ENCODE assay signal across 8 cellular contexts in genomic region chr13:38348890-38349289, GRCh38. TPM values are rescaled to one million over a fixed set of nuclear protein-coding genes. Genes with fewer than 3 reads are reported as not detected.
DNase-seq lines count a peak whose midpoint lies in the region; ATAC-seq, FAIRE-seq and TF ChIP-seq lines count a peak whose summit lies in the region.

No MANE protein-coding gene starts in this region.

- H3K79me2 ChIP-seq in PC-9 (ENCODE audit: low read depth) = peaks cover 33% of the 10 kb centered on the region
- peaks cover 32% of the 10 kb centered on the region for H3K79me2 ChIP-seq in K562 (ENCODE audit: control insufficient read depth, insufficient read depth, low read length)

- H4K20me1 ChIP-seq in PC-9 (ENCODE audit: insufficient read depth) = peaks cover 6% of the 10 kb centered on the region; the same call in 1 of the 2 replicates
- no peaks in the 10 kb centered on the region for H4K20me1 ChIP-seq in K562 (replicated peaks; ENCODE audit: control insufficient read depth, insufficient read depth, low read length)

- peak; percentile 25 for ATAC-seq in HG02884 (IDR thresholded peaks at IDR 0.05; ENCODE audit: unreplicated experiment)
- ATAC-seq in K562 = peak; percentile 7; the same call in 2 of the 3 replicates

- peak; percentile 3 for DNase-seq in activated gamma-delta T cell treated with anti-CD3 and anti-CD28 coated beads, Interleukin-2, amount 50 U/mL, for 16 hours (ENCODE audit: low read depth)
- DNase-seq in activated gamma-delta T cell (lab: John Stamatoyannopoulos, UW) (no peak), PC-9 (peak; percentile 4 to 57), K562 (ENCODE audit: extremely low read depth in 1 of 4, low spot score in 3 of 4) (peak in 2 of 4 experiments; percentile 13 to 23), kidney epithelial cell (ENCODE audit: low read depth) (no peak), NCI-H187 treated with DMSO at 0.1 percent for 48 hours (lab: John Stamatoyannopoulos, UW) (no peak)
- peak; percentile 14 to 36 for DNase-seq in stimulated activated CD4-positive, alpha-beta T cell treated with anti-CD3 and anti-CD28 coated beads, Interleukin-2, amount 100 ng/mL, for 24 hours

- H3K36me3 ChIP-seq in PC-9 (ENCODE audit: low read depth) (peaks cover 25% of the 10 kb centered on the region; the same call in 1 of the 2 replicates), K562 (ENCODE audit: control insufficient read depth, insufficient read depth, low read length) (peaks cover 19% of the 10 kb centered on the region), kidney epithelial cell (ENCODE audit: control insufficient read depth, insufficient read depth, low read length) (no peaks in the 10 kb centered on the region)

- FAIRE-seq in K562 (lab: Jason Lieb, UNC) = no peak

- in situ Hi-C loops in K562 (cut with MboI) = no loop called here

- H3K4me1 ChIP-seq in PC-9 (replicated peaks; ENCODE audit: insufficient read depth) = peaks cover 22% of the 10 kb centered on the region
- H3K4me1 ChIP-seq in K562 (replicated peaks in 1 of 2; ENCODE audit: control insufficient read depth in 2 of 2, insufficient read depth in 2 of 2, low read length in 2 of 2) = no peaks in the 10 kb centered on the region; a peak in 2 of 5 replicates

- 2% methylated on average over 11 of the region's 11 CpGs for WGBS in K562 (ENCODE audit: insufficient coverage, low coverage, missing lambda C conversion rate)

- no peak for TF ChIP-seq EP300 in K562 (IDR thresholded peaks at IDR 0.05; ENCODE audit: low read length)

- no peaks in the 10 kb centered on the region for H3K9me1 ChIP-seq in K562 (ENCODE audit: control insufficient read depth, insufficient read depth, low read length)

- intact Hi-C loops in PC-9 (cut with micrococcal nuclease; ENCODE audit: unreplicated experiment) = loop anchor here (1.0 to 2.0 kb wide), 2 partner anchors 40 to 479 kb away; no protein-coding TSS in a partner anchor
- intact Hi-C loops in K562 (cut with micrococcal nuclease) = no loop called here

- H3K4me3 ChIP-seq in PC-9 = peak overlapping the region; percentile 84
- peak overlapping the region; percentile 91 for H3K4me3 ChIP-seq in K562
- peak overlapping the region; percentile 87 for H3K4me3 ChIP-seq in kidney epithelial cell (ENCODE audit: low read depth, low read length)

- H2AFZ ChIP-seq in PC-9 = peak overlapping the region; percentile 93
- H2AFZ ChIP-seq in K562 (ENCODE audit: low read depth, low read length) = peak overlapping the region; percentile 94

- no peaks in the 10 kb centered on the region for H3K9me2 ChIP-seq in PC-9 (ENCODE audit: insufficient read depth)

- no peak for TF ChIP-seq RAD21 in K562 (CRISPR knock-in tag; conservative IDR thresholded peaks at IDR 0.05 in 1 of 2, IDR thresholded peaks at IDR 0.05 in 1 of 2)

- H3K4me2 ChIP-seq in PC-9 (peak overlapping the region; percentile 92), K562 (ENCODE audit: insufficient read depth, low read length) (peak overlapping the region; percentile 81)

- H3K9ac ChIP-seq in K562 (ENCODE audit: insufficient read depth in 1 of 2, low read depth in 2 of 2, low read length in 2 of 2) = peak overlapping the region in 1 of 2 experiments; percentile 60; a peak in 3 of 4 replicates

- no peaks in the 10 kb centered on the region for H3K9me3 ChIP-seq in PC-9 (ENCODE audit: insufficient read depth, low read depth)
- H3K9me3 ChIP-seq in K562 (replicated peaks; ENCODE audit: control insufficient read depth, insufficient read depth, low read depth, low read length) = no peaks in the 10 kb centered on the region

- H3F3A ChIP-seq in PC-9 (ENCODE audit: insufficient read depth, low read depth) = peaks cover 8% of the 10 kb centered on the region; the same call in 1 of the 2 replicates

- BruUV-seq in PC-9 (replicated peaks; lab: Mats Ljungman, UMichigan) (TSS peak; percentile 66), K562 (replicated peaks; lab: Mats Ljungman, UMichigan) (TSS peak; percentile 79)

- CTCF ChIA-PET in PC-9 (lab: Charles Lee) (no interaction called here), K562 (lab: Yijun Ruan, JAX; ENCODE audit: low intra/inter-chr PET ratio) (no interaction called here)

- POLR2A ChIA-PET in PC-9 (lab: Charles Lee; ENCODE audit: unreplicated experiment) (interaction anchor here (0.5 to 1.0 kb wide), 6 partner anchors 122 to 694 kb away, joined by 3 to 13 read pairs (median 6); no protein-coding TSS in a partner anchor), K562 (lab: Yijun Ruan, JAX) (interaction anchor here (0.7 to 3.0 kb wide), 7 partner anchors 8 to 32 kb away, joined by 3 to 14 read pairs (median 5); no protein-coding TSS in a partner anchor)

- no peak for TF ChIP-seq POLR2A in K562 (conservative IDR thresholded peaks at IDR 0.05)

- no peaks in the 10 kb centered on the region for H3K27me3 ChIP-seq in PC-9 (ENCODE audit: insufficient read depth, low read depth)
- H3K27me3 ChIP-seq in K562 (ENCODE audit: control insufficient read depth in 2 of 2, insufficient read depth in 2 of 2, low read length in 2 of 2) = no peaks in the 10 kb centered on the region
- no peaks in the 10 kb centered on the region for H3K27me3 ChIP-seq in kidney epithelial cell (ENCODE audit: control insufficient read depth, insufficient read depth, low read length)

- TF ChIP-seq CTCF in PC-9 (conservative IDR thresholded peaks at IDR 0.05) (no peak), K562 (IDR thresholded peaks at IDR 0.05 in 2 of 3, conservative IDR thresholded peaks at IDR 0.05 in 1 of 3; ENCODE audit: insufficient read depth in 2 of 3, low read depth in 1 of 3, low read length in 3 of 3) (no peak), kidney epithelial cell (IDR thresholded peaks at IDR 0.05; ENCODE audit: insufficient read depth, low read length, poor library complexity, severe bottlenecking) (no peak)

- H3K27ac ChIP-seq in PC-9 (peak overlapping the region; percentile 83), K562 (ENCODE audit: extremely low read depth, low read depth, low read length) (peak overlapping the region; percentile 54)

TF ChIP-seq in K562, 482 proteins besides CTCF, POLR2A, EP300 and RAD21 (continues in another document):
- TF ChIP-seq, protein P1, sequence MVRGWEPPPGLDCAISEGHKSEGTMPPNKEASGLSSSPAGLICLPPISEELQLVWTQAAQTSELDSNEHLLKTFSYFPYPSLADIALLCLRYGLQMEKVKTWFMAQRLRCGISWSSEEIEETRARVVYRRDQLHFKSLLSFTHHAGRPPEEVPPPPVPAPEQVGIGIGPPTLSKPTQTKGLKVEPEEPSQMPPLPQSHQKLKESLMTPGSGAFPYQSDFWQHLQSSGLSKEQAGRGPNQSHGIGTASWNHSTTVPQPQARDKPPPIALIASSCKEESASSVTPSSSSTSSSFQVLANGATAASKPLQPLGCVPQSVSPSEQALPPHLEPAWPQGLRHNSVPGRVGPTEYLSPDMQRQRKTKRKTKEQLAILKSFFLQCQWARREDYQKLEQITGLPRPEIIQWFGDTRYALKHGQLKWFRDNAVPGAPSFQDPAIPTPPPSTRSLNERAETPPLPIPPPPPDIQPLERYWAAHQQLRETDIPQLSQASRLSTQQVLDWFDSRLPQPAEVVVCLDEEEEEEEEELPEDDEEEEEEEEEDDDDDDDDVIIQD (CRISPR knock-in tag; IDR thresholded peaks at IDR 0.05) = no peak

RNA-seq across cellular contexts. Expression of gene UFM1, which starts 0.8 kb away (rescaled TPM):
- total RNA-seq in PC-9 (2021) = 20.2 and 32.3 TPM in 2 replicates
- total RNA-seq in K562 (2011; cell fraction: chromatin; rRNA removed; ENCODE audit: low replicate concordance) = 17.9 and 49.6 TPM in 2 replicates
- 10.2 and 13.7 TPM in 2 replicates for total RNA-seq in K562 (2011; cell fraction: nucleolus; rRNA removed)
- 23.2 and 46.4 TPM in 2 replicates for total RNA-seq in K562 (2011; cell fraction: nucleoplasm; rRNA removed)
- 20.2 and 26.3 TPM in 2 replicates for total RNA-seq in K562 (2014; rRNA removed)
- total RNA-seq in K562 (2014; rRNA removed; fragmentation: Illumina TruSeq; extraction: Trizol) = 47.3 and 51.8 TPM in 2 replicates
- 34.1 and 36.1 TPM in 2 replicates for total RNA-seq in K562 (2015; rRNA removed; fragmentation: Illumina TruSeq; extraction: Trizol)
- total RNA-seq in K562 (2021) = 26.8 and 27.3 TPM in 2 replicates
- 49.7 and 51.7 TPM in 2 replicates for polyA plus RNA-seq in K562 (2011; rRNA removed)
- 7.3 and 18.5 TPM in 2 replicates for polyA plus RNA-seq in K562 (2011; cell fraction: cytosol; rRNA removed)
- 26.0 and 47.7 TPM in 2 replicates for polyA plus RNA-seq in K562 (2011; cell fraction: nucleus; rRNA removed)
- polyA plus RNA-seq in K562 (2012) = 19.5 and 29.9 TPM in 2 replicates
- 26.6 and 33.0 TPM in 2 replicates for polyA plus RNA-seq in K562 (2014; fragmentation: Illumina TruSeq; extraction: Trizol)
- 10 to 100 TPM; 54.5 to 58.5 TPM for polyA plus RNA-seq in K562 (2014; fragmentation: Nextera tagmentation; extraction: Ambion mirVana)
- 29.8 and 35.5 TPM in 2 replicates for polyA plus RNA-seq in K562 (2014; rRNA removed)
- 38.8 and 46.9 TPM in 2 replicates for polyA minus RNA-seq in K562 (2011; rRNA and poly(A)+ RNA removed)
- 14.1 and 15.8 TPM in 2 replicates for polyA minus RNA-seq in K562 (2011; cell fraction: cytosol; rRNA and poly(A)+ RNA removed)
- 34.9 and 77.4 TPM in 2 replicates for polyA minus RNA-seq in K562 (2011; cell fraction: nucleus; rRNA and poly(A)+ RNA removed)
- total RNA-seq in kidney epithelial cell = 74.1 and 97.8 TPM in 2 replicates

Comparison
In these comparisons a context has a peak if more than half of its experiments do, and no peak if none do; other contexts are left out.
1. DNase-seq: peak in activated gamma-delta T cell treated with anti-CD3 and anti-CD28 coated beads, Interleukin-2, amount 50 U/mL, for 16 hours (single experiment), PC-9 (2 of 2) and stimulated activated CD4-positive, alpha-beta T cell treated with anti-CD3 and anti-CD28 coated beads, Interleukin-2, amount 100 ng/mL, for 24 hours (2 of 2); none in activated gamma-delta T cell (single experiment), kidney epithelial cell (single experiment) and NCI-H187 treated with DMSO at 0.1 percent for 48 hours (single experiment).
2. Peak in every context shown above with its lines, with median percentiles within 50 percentile points of each other: H3K4me3 ChIP-seq.